23 cellular contexts compared by ENCODE assay signal in genomic region chr9:19203058-19203457, GRCh38. TPM values are rescaled to one million over a fixed set of nuclear protein-coding genes. Genes with fewer than 3 reads are reported as not detected.
A peak's percentile ranks its signal among the peaks of the same experiment; 100 is the strongest.
DNase-seq lines count a peak whose midpoint lies in the region; ATAC-seq, FAIRE-seq and TF ChIP-seq lines count a peak whose summit lies in the region.
"Had no signal": no experiment of that assay in that cellular context is flagged by ENCODE, and none has a peak within 500 bp of the region (broad histone marks: within the 10 kb centered on the region; RNA-seq: fewer than 3 reads in every experiment).

No MANE protein-coding gene starts in this region.

- H3K27ac ChIP-seq in HepG2 (ENCODE audit: extremely low read length, insufficient read depth, low read length) = no peak overlapping the region
- no peak overlapping the region for H3K27ac ChIP-seq in right lobe of liver
- peak overlapping the region; percentile 79 for H3K27ac ChIP-seq in hepatocyte
- H3K27ac ChIP-seq in neural progenitor cell = no peak overlapping the region
- H3K27ac ChIP-seq: PC-9, SJCRH30 had no signal

- peaks cover 3% of the 10 kb centered on the region for H3K27me3 Mint-ChIP-seq in neural progenitor cell (ENCODE audit: insufficient read depth, low read depth)
- H3K27me3 Mint-ChIP-seq: CD8-positive, alpha-beta memory T cell had no signal

- H3K9me2 ChIP-seq in hepatocyte (replicated peaks; ENCODE audit: insufficient read depth) = no peaks in the 10 kb centered on the region

- BruUV-seq in HepG2 (replicated peaks; lab: Mats Ljungman, UMichigan) = no TSS peak

- peaks cover 4% of the 10 kb centered on the region for H3K4me1 Mint-ChIP-seq in neural progenitor cell
- H3K4me1 Mint-ChIP-seq: CD8-positive, alpha-beta memory T cell had no signal

- no peak overlapping the region for H3K27ac Mint-ChIP-seq in neural progenitor cell

- H3K4me3 ChIP-seq in HepG2 (replicated peaks in 1 of 3; ENCODE audit: insufficient read depth in 1 of 3, low read depth in 2 of 3, low read length in 3 of 3) (no peak overlapping the region), right lobe of liver (no peak overlapping the region), hepatocyte (no peak overlapping the region), neural progenitor cell (no peak overlapping the region)
- H3K4me3 ChIP-seq: K562, PC-9, SJCRH30 had no signal

- H3K36me3 ChIP-seq in HepG2 (replicated peaks in 1 of 2; ENCODE audit: control insufficient read depth in 1 of 2, insufficient read depth in 2 of 2, low read length in 2 of 2) = no peaks in the 10 kb centered on the region
- no peaks in the 10 kb centered on the region for H3K36me3 ChIP-seq in right lobe of liver
- H3K36me3 ChIP-seq in hepatocyte (replicated peaks; ENCODE audit: insufficient read depth, low read depth) = no peaks in the 10 kb centered on the region
- H3K36me3 ChIP-seq in neural progenitor cell = no peaks in the 10 kb centered on the region
- H3K36me3 ChIP-seq: SJCRH30 had no signal

- H3F3A ChIP-seq in neural progenitor cell (ENCODE audit: low read depth) = peaks cover 5% of the 10 kb centered on the region

- FAIRE-seq in HepG2 (lab: Jason Lieb, UNC) = no peak
- FAIRE-seq: GM19239, H54, K562 had no signal

- POLR2A ChIA-PET in HepG2 (lab: Yijun Ruan, JAX) = interaction anchor here (1.0 to 2.5 kb wide), 11 partner anchors 18 to 153 kb away, joined by 3 to 22 read pairs (median 4); partner anchors contain the start of genes DENND4C and RRAGA

- no peak overlapping the region for H3K4me3 Mint-ChIP-seq in neural progenitor cell
- H3K4me3 Mint-ChIP-seq: CD8-positive, alpha-beta memory T cell had no signal

- no peaks in the 10 kb centered on the region for H3K9me3 Mint-ChIP-seq in neural progenitor cell
- H3K9me3 Mint-ChIP-seq: CD8-positive, alpha-beta memory T cell had no signal

- TF ChIP-seq EP300 in HepG2 (IDR thresholded peaks at IDR 0.05; ENCODE audit: low read depth in 2 of 2, low read length in 2 of 2) (no peak), HepG2 (CRISPR knock-in tag; IDR thresholded peaks at IDR 0.05; ENCODE audit: borderline replicate concordance) (no peak)

- ATAC-seq in HepG2 = no peak
- no peak for ATAC-seq in right lobe of liver
- ATAC-seq in HG03159 (IDR thresholded peaks at IDR 0.05; ENCODE audit: unreplicated experiment) = no peak
- ATAC-seq: Right ventricle myocardium inferior, SK-N-SH treated with all-trans-retinoic acid at 6 μM for 48 hours had no signal

- TF ChIP-seq RAD21 in HepG2 (CRISPR knock-in tag; IDR thresholded peaks at IDR 0.05) = no peak

- no peaks in the 10 kb centered on the region for H3K9me3 ChIP-seq in HepG2 (ENCODE audit: low read length)
- H3K9me3 ChIP-seq in right lobe of liver = no peaks in the 10 kb centered on the region
- no peaks in the 10 kb centered on the region for H3K9me3 ChIP-seq in hepatocyte (ENCODE audit: low read depth)
- no peaks in the 10 kb centered on the region for H3K9me3 ChIP-seq in neural progenitor cell (ENCODE audit: low read depth)
- H3K9me3 ChIP-seq: SJCRH30 had no signal

- TF ChIP-seq POLR2A in HepG2 (IDR thresholded peaks at IDR 0.05; ENCODE audit: insufficient read depth in 1 of 2, low read depth in 2 of 2, low read length in 2 of 2) (no peak), right lobe of liver (IDR thresholded peaks at IDR 0.05) (no peak)

- H3K4me1 ChIP-seq in HepG2 (ENCODE audit: insufficient read depth, low read length) = peaks cover 26% of the 10 kb centered on the region
- H3K4me1 ChIP-seq in right lobe of liver = peaks cover 0 to 15% (median 6%) of the 10 kb centered on the region in 4 donors
- peaks cover 23% of the 10 kb centered on the region for H3K4me1 ChIP-seq in hepatocyte (ENCODE audit: insufficient read depth)
- peaks cover 8% of the 10 kb centered on the region for H3K4me1 ChIP-seq in neural progenitor cell
- H3K4me1 ChIP-seq: SJCRH30 had no signal

- H2AFZ ChIP-seq in HepG2 (ENCODE audit: low read length) (no peak overlapping the region), hepatocyte (no peak overlapping the region), neural progenitor cell (replicated peaks) (peak overlapping the region; percentile 98)
- H2AFZ ChIP-seq: PC-9 had no signal

- H3K79me2 ChIP-seq in HepG2 (ENCODE audit: insufficient read depth, low read length) = no peaks in the 10 kb centered on the region
- H3K79me2 ChIP-seq in hepatocyte = no peaks in the 10 kb centered on the region
- H3K79me2 ChIP-seq in neural progenitor cell (ENCODE audit: low read depth) = no peaks in the 10 kb centered on the region

- TF ChIP-seq CTCF in HepG2 (CRISPR knock-in tag; IDR thresholded peaks at IDR 0.05) (no peak), right lobe of liver (IDR thresholded peaks at IDR 0.05) (no peak), hepatocyte (IDR thresholded peaks at IDR 0.05; ENCODE audit: poor library complexity) (no peak), neural progenitor cell (IDR thresholded peaks at IDR 0.05) (no peak)

- intact Hi-C loops in HepG2 (cut with micrococcal nuclease; ENCODE audit: unreplicated experiment) (loop anchor here (2.0 kb wide), 1 partner anchor 28 kb away; the partner anchor contains the start of gene DENND4C), right lobe of liver (cut with DNase I) (no loop called here)

- H3K27me3 ChIP-seq in HepG2 (ENCODE audit: control insufficient read depth in 1 of 2, insufficient read depth in 2 of 2, low read length in 2 of 2) (no peaks in the 10 kb centered on the region), right lobe of liver (no peaks in the 10 kb centered on the region), hepatocyte (no peaks in the 10 kb centered on the region), neural progenitor cell (no peaks in the 10 kb centered on the region)
- H3K27me3 ChIP-seq: SJCRH30 had no signal

- DNase-seq in HepG2 (ENCODE audit: low spot score) (no peak), right lobe of liver (no peak), hepatocyte (ENCODE audit: low spot score) (no peak), neural progenitor cell (ENCODE audit: low spot score) (no peak), 8988T (no peak), COLO829 (ENCODE audit: low spot score) (no peak)
- DNase-seq: C1 segment of cervical spinal cord; CD8-positive, alpha-beta memory T cell; Kasumi-1; NCI-H1092 treated with DMSO at 0.1 percent for 48 hours; NCI-H1436; NCI-H2029; NCI-H446; NCI-H524 treated with DMSO at 0.1 percent for 48 hours; NCI-H774; PC-9; SJCRH30 had no signal

- CTCF ChIA-PET in HepG2 (lab: Yijun Ruan, JAX; ENCODE audit: low intra/inter-chr PET ratio, low total read pairs) = no interaction called here

- H3K9ac ChIP-seq in HepG2 (ENCODE audit: insufficient read depth, low read depth, low read length) = no peak overlapping the region
- H3K9ac ChIP-seq in neural progenitor cell = no peak overlapping the region

- in situ Hi-C loops in HepG2 (cut with HindIII; ENCODE audit: extremely low pct_ligation_motif_present, low pct_unique_long_range_greater_than_20kb) = no loop called here

- no peaks in the 10 kb centered on the region for H3K36me3 Mint-ChIP-seq in neural progenitor cell
- H3K36me3 Mint-ChIP-seq: CD8-positive, alpha-beta memory T cell had no signal

- 77% methylated on average over 5 of the region's 5 CpGs for WGBS in HepG2 (ENCODE audit: low lambda C conversion rate)
- WGBS in right lobe of liver (ENCODE audit: insufficient coverage, low coverage, low lambda C conversion rate, missing lambda C conversion rate) = 94% methylated on average over 5 of the region's 5 CpGs
- WGBS in hepatocyte (ENCODE audit: low lambda C conversion rate, missing lambda C conversion rate) = 93% methylated on average over 5 of the region's 5 CpGs

- H3K4me2 ChIP-seq in HepG2 (ENCODE audit: low read depth, low read length) (no peak overlapping the region), hepatocyte (no peak overlapping the region), neural progenitor cell (no peak overlapping the region)

- H4K20me1 ChIP-seq in HepG2 (ENCODE audit: insufficient read depth, low read length) = no peaks in the 10 kb centered on the region
- H4K20me1 ChIP-seq in hepatocyte (ENCODE audit: insufficient read depth, poor library complexity, severe bottlenecking) = no peaks in the 10 kb centered on the region
- no peaks in the 10 kb centered on the region for H4K20me1 ChIP-seq in neural progenitor cell (ENCODE audit: low read depth)

TF ChIP-seq in HepG2, 621 proteins besides CTCF, POLR2A, EP300 and RAD21 (continues in another document):
- TF ChIP-seq ZNF10 (CRISPR knock-in tag; IDR thresholded peaks at IDR 0.05; ENCODE audit: borderline replicate concordance, low read depth) (no peak), KLF11 (CRISPR knock-in tag; IDR thresholded peaks at IDR 0.05) (no peak)

RNA-seq across cellular contexts. Expression of gene DENND4C, which starts 27.4 kb away (rescaled TPM):
- total RNA-seq in HepG2 (2016; rRNA removed; fragmentation: Illumina TruSeq; extraction: Trizol) (27.2 and 37.8 TPM in 2 replicates), right lobe of liver (10 to 100 TPM; 18.3 to 35.1 (median 21.9) TPM), hepatocyte (70.2 and 82.6 TPM in 2 replicates), neural progenitor cell (ENCODE audit: low replicate concordance) (40.7 and 73.4 TPM in 2 replicates)
- total RNA-seq in HepG2 (2016; cell fraction: cytosol; rRNA removed; fragmentation: Illumina TruSeq; extraction: Trizol; ENCODE audit: low read depth) = 9.8 and 10.5 TPM in 2 replicates
- total RNA-seq in HepG2 (2016; cell fraction: insoluble cytoplasmic fraction; rRNA removed; fragmentation: Illumina TruSeq; extraction: Trizol) = 28.0 and 37.6 TPM in 2 replicates
- total RNA-seq in HepG2 (2016; cell fraction: membrane; rRNA removed; fragmentation: Illumina TruSeq; extraction: Trizol) = 9.8 and 11.7 TPM in 2 replicates
- total RNA-seq in HepG2 (2016; cell fraction: nucleus; rRNA removed; fragmentation: Illumina TruSeq; extraction: Trizol) = 48.3 and 57.3 TPM in 2 replicates
- polyA plus RNA-seq in HepG2 (2011; rRNA removed) (18.0 and 19.1 TPM in 2 replicates), hepatocyte (14.9 and 17.1 TPM in 2 replicates)
- 7.4 and 12.2 TPM in 2 replicates for polyA plus RNA-seq in HepG2 (2011; cell fraction: cytosol; rRNA removed)
- polyA plus RNA-seq in HepG2 (2011; cell fraction: nucleus; rRNA removed) = 14.8 and 19.2 TPM in 2 replicates
- polyA plus RNA-seq in HepG2 (2012) = 13.0 and 14.6 TPM in 2 replicates
- polyA plus RNA-seq in HepG2 (2016; cell fraction: cytosol; fragmentation: Illumina TruSeq; extraction: Trizol; ENCODE audit: low read depth) = 0.53 and 0.61 TPM in 2 replicates
- 16.1 and 17.3 TPM in 2 replicates for polyA plus RNA-seq in HepG2 (2016; cell fraction: insoluble cytoplasmic fraction; fragmentation: Illumina TruSeq; extraction: Trizol; ENCODE audit: low read depth)
- polyA plus RNA-seq in HepG2 (2016; cell fraction: membrane; fragmentation: Illumina TruSeq; extraction: Trizol; ENCODE audit: low read depth) = 1.4 and 2.2 TPM in 2 replicates
- 25.6 and 26.6 TPM in 2 replicates for polyA plus RNA-seq in HepG2 (2016; cell fraction: nucleus; fragmentation: Illumina TruSeq; extraction: Trizol; ENCODE audit: insufficient read depth, low read depth)
- polyA minus RNA-seq in HepG2 (2011; rRNA and poly(A)+ RNA removed; ENCODE audit: low replicate concordance) = 16.1 and 17.5 TPM in 2 replicates
- polyA minus RNA-seq in HepG2 (2011; cell fraction: cytosol; rRNA and poly(A)+ RNA removed) = 24.1 and 28.7 TPM in 2 replicates
- 136 and 155 TPM in 2 replicates for polyA minus RNA-seq in HepG2 (2011; cell fraction: nucleus; rRNA and poly(A)+ RNA removed)
